In genomic region chr5:80962630-80963520, GRCh38 we compare ENCODE assay signal across 11 cellular contexts. TPM values are rescaled to one million over a fixed set of nuclear protein-coding genes. Genes with fewer than 3 reads are reported as not detected.
DNase-seq lines count a peak whose midpoint lies in the region; ATAC-seq, FAIRE-seq and TF ChIP-seq lines count a peak whose summit lies in the region.
"Had no signal": no experiment of that assay in that cellular context is flagged by ENCODE, and none has a peak within 500 bp of the region (broad histone marks: within the 10 kb centered on the region; RNA-seq: fewer than 3 reads in every experiment).

No MANE protein-coding gene starts in this region.

- WGBS in thyroid gland, 2 donors: 69 to 83% methylated on average over 2 of the region's 2 CpGs

- DNase-seq in left ventricle myocardium inferior: no peak
- no peak for DNase-seq in left ventricle myocardium superior
- DNase-seq in SK-N-MC (ENCODE audit: low read depth, low spot score): no peak
- DNase-seq in thyroid gland: no peak
- DNase-seq in NCI-H2196 (lab: John Stamatoyannopoulos, UW; ENCODE audit: unreplicated experiment): no peak
- no peak for DNase-seq in UCSD-AML1 (lab: John Stamatoyannopoulos, UW; ENCODE audit: unreplicated experiment)
- no peak for DNase-seq in GM19239 (ENCODE audit: insufficient read length, low spot score)
- DNase-seq: BE2C, H7, posterior cingulate gyrus had no signal

- intact Hi-C loops in left ventricle myocardium inferior (cut with micrococcal nuclease) (no loop called here), left ventricle myocardium superior (cut with micrococcal nuclease) (no loop called here), thyroid gland (cut with DNase I) (no loop called here)

- H3K36me3 ChIP-seq in left ventricle myocardium inferior (no peaks in the 10 kb centered on the region), SK-N-MC (ENCODE audit: insufficient read depth, low read length) (no peaks in the 10 kb centered on the region), endocrine pancreas (ENCODE audit: control insufficient read depth, insufficient read depth, low read length) (no peaks in the 10 kb centered on the region), thyroid gland (no peaks in the 10 kb centered on the region)
- H3K36me3 ChIP-seq: BE2C had no signal

- TF ChIP-seq POLR2A in thyroid gland (IDR thresholded peaks at IDR 0.05): no peak

- no peak for TF ChIP-seq CTCF in left ventricle myocardium inferior (IDR thresholded peaks at IDR 0.05; ENCODE audit: borderline replicate concordance)
- TF ChIP-seq CTCF in thyroid gland (IDR thresholded peaks at IDR 0.05): no peak

- ATAC-seq in left ventricle myocardium superior: no peak

- H3K27me3 ChIP-seq in left ventricle myocardium inferior (ENCODE audit: low read depth) (peaks cover 67% of the 10 kb centered on the region), endocrine pancreas (ENCODE audit: control insufficient read depth, insufficient read depth, low read length) (no peaks in the 10 kb centered on the region), thyroid gland (no peaks in the 10 kb centered on the region)

- H3K4me3 ChIP-seq in left ventricle myocardium inferior: peak overlapping the region; percentile 73
- H3K4me3 ChIP-seq in SK-N-MC: peak overlapping the region; percentile 9; the same call in 1 of the 2 replicates
- peak overlapping the region; percentile 40 for H3K4me3 ChIP-seq in endocrine pancreas (ENCODE audit: control insufficient read depth, insufficient read depth, low read length)
- no peak overlapping the region for H3K4me3 ChIP-seq in thyroid gland (replicated peaks in 1 of 3)

- H3K4me1 ChIP-seq in left ventricle myocardium inferior (peaks cover 28% of the 10 kb centered on the region), endocrine pancreas (ENCODE audit: control insufficient read depth, insufficient read depth, low read length) (no peaks in the 10 kb centered on the region), thyroid gland (peaks cover 28 to 39% of the 10 kb centered on the region in 2 donors)
- H3K4me1 ChIP-seq: BE2C had no signal

- H3K9me3 ChIP-seq in left ventricle myocardium inferior (replicated peaks) (no peaks in the 10 kb centered on the region), SK-N-MC (ENCODE audit: low read depth, low read length) (no peaks in the 10 kb centered on the region), endocrine pancreas (ENCODE audit: control insufficient read depth, low read length) (no peaks in the 10 kb centered on the region), thyroid gland (no peaks in the 10 kb centered on the region)
- H3K9me3 ChIP-seq: BE2C had no signal

- FAIRE-seq in GM19239 (lab: Jason Lieb, UNC): no peak

- H3K27ac ChIP-seq in left ventricle myocardium inferior (replicated peaks): peak overlapping the region; percentile 86
- H3K27ac ChIP-seq in SK-N-MC: no peak overlapping the region; the same call in 1 of the 2 replicates
- peak overlapping the region; percentile 29 to 92 (median 50) for H3K27ac ChIP-seq in thyroid gland

- no peak overlapping the region for H3K9ac ChIP-seq in SK-N-MC (ENCODE audit: insufficient read length)
- no peak overlapping the region for H3K9ac ChIP-seq in endocrine pancreas (ENCODE audit: control insufficient read depth, insufficient read depth, low read length)

RNA-seq across cellular contexts. Expression of gene RASGRF2, which starts 2.7 kb away (rescaled TPM):
- total RNA-seq in left ventricle myocardium inferior: 4.8 TPM
- 6.5 TPM for total RNA-seq in left ventricle myocardium superior
- 10 to 100 TPM in 3 of 4 donors, 1 to 10 TPM in 1; 9.2 to 18.8 (median 14.8) TPM for total RNA-seq in thyroid gland

Comparison
In these comparisons a context has a peak if more than half of its experiments do, and no peak if none do; other contexts are left out.
1. H3K4me3 ChIP-seq: peak in left ventricle myocardium inferior (single experiment), SK-N-MC (single experiment) and endocrine pancreas (single experiment); none in thyroid gland (0 of 3).